In genomic region chrX:23435575-23435974, GRCh38 we compare ENCODE assay signal across 19 cellular contexts.
DNase-seq lines count a peak whose midpoint lies in the region; ATAC-seq lines count a peak whose summit lies in the region.
"Had no signal": no experiment of that assay in that cellular context is flagged by ENCODE, and none has a peak within 500 bp of the region (broad histone marks: within the 10 kb centered on the region; RNA-seq: fewer than 3 reads in every experiment).

No MANE protein-coding gene starts in this region.

- H3K27me3 ChIP-seq in HUES6 (ENCODE audit: control insufficient read depth, insufficient read depth, low read length) (no peaks in the 10 kb centered on the region), mesendoderm (ENCODE audit: insufficient read depth, low read length, poor library complexity) (no peaks in the 10 kb centered on the region)
- H3K27me3 ChIP-seq: upper lobe of left lung had no signal

- H4K5ac ChIP-seq in mesendoderm (ENCODE audit: low read length) = no peak overlapping the region

- no peak overlapping the region for H3K4me2 ChIP-seq in mesendoderm (ENCODE audit: low read length)

- H3K79me2 ChIP-seq in mesendoderm (ENCODE audit: control insufficient read depth, insufficient read depth, low read length) = no peaks in the 10 kb centered on the region

- H2BK15ac ChIP-seq in mesendoderm (replicated peaks; ENCODE audit: low read depth) = peak overlapping the region; percentile 19

- DNase-seq in DMS 273 (lab: John Stamatoyannopoulos, UW; ENCODE audit: unreplicated experiment) (peak; percentile 22), DMS 273 treated with DMSO at 0.1 percent for 48 hours (lab: John Stamatoyannopoulos, UW) (no peak), cerebellar cortex (ENCODE audit: low spot score) (peak; percentile 56), mesendoderm (no peak), ureter (ENCODE audit: low spot score) (no peak)
- DNase-seq: CD8-positive, alpha-beta memory T cell; HFFc6; IMR-90; NCI-H1105; NCI-H2029 treated with DMSO at 0.1 percent for 48 hours; psoas muscle; upper lobe of left lung had no signal

- no peak overlapping the region for H3K9ac ChIP-seq in HUES6 (ENCODE audit: low read length)
- no peak overlapping the region for H3K9ac ChIP-seq in mesendoderm (ENCODE audit: low read length)

- no peak overlapping the region for H3K23ac ChIP-seq in mesendoderm (ENCODE audit: low read length)

- no peak overlapping the region for H4K8ac ChIP-seq in mesendoderm (ENCODE audit: low read depth, low read length)

- H3K4me1 ChIP-seq in HUES6 (ENCODE audit: control insufficient read depth, insufficient read depth, low read length) (peaks cover 31% of the 10 kb centered on the region), mesendoderm (ENCODE audit: control insufficient read depth, low read depth, low read length) (peaks cover 2% of the 10 kb centered on the region)
- H3K4me1 ChIP-seq: psoas muscle, upper lobe of left lung had no signal

- H2AK5ac ChIP-seq in mesendoderm (ENCODE audit: low read length) = no peak overlapping the region

- H3K79me1 ChIP-seq in mesendoderm (ENCODE audit: low read length) = no peaks in the 10 kb centered on the region

- peak overlapping the region; percentile 75 for H3K18ac ChIP-seq in mesendoderm (ENCODE audit: low read length)

- H3K4ac ChIP-seq in mesendoderm (ENCODE audit: low read depth, low read length) = no peak overlapping the region

- H3K4me3 ChIP-seq in HUES6 (ENCODE audit: low read depth, low read length) (no peak overlapping the region), mesendoderm (ENCODE audit: low read length) (no peak overlapping the region)
- H3K4me3 ChIP-seq: psoas muscle, upper lobe of left lung had no signal

- H3K27ac ChIP-seq in HUES6 (ENCODE audit: low read depth, low read length) = peak overlapping the region; percentile 79; the same call in 1 of the 2 replicates
- H3K27ac ChIP-seq in mesendoderm (ENCODE audit: low read depth, low read length) = no peak overlapping the region
- H3K27ac ChIP-seq: 22Rv1, psoas muscle, RWPE1, upper lobe of left lung, VCaP had no signal

- ATAC-seq in GM19328 (IDR thresholded peaks at IDR 0.05; ENCODE audit: unreplicated experiment) (no peak), GM19023 (IDR thresholded peaks at IDR 0.05; ENCODE audit: unreplicated experiment) (no peak)
- ATAC-seq: SK-N-SH treated with all-trans-retinoic acid at 6 μM for 48 hours had no signal

- no peak overlapping the region for H2BK5ac ChIP-seq in mesendoderm (ENCODE audit: low read length)

- H3K36me3 ChIP-seq in HUES6 (ENCODE audit: control insufficient read depth, insufficient read depth, low read length) (no peaks in the 10 kb centered on the region), mesendoderm (ENCODE audit: control insufficient read depth, insufficient read depth, low read length) (no peaks in the 10 kb centered on the region)
- H3K36me3 ChIP-seq: upper lobe of left lung had no signal

- H3K9me3 ChIP-seq in HUES6 (ENCODE audit: control insufficient read depth, insufficient read depth, low read depth, low read length) = 0 out of 2 replicates have a peak, but pooled peaks cover 3% of the 10 kb centered on the region
- H3K9me3 ChIP-seq: psoas muscle, upper lobe of left lung had no signal

- no peak overlapping the region for H3K56ac ChIP-seq in mesendoderm (ENCODE audit: low read length)

- peak overlapping the region; percentile 51 for H2BK120ac ChIP-seq in mesendoderm (ENCODE audit: low read depth, low read length)

- WGBS in mesendoderm (ENCODE audit: extremely low coverage, insufficient coverage, low lambda C conversion rate) = no CpG with 5 or more reads among the region's 2 CpGs

Comparison
In these comparisons a context has a peak if more than half of its experiments do, and no peak if none do; other contexts are left out.
1. DNase-seq: peak in DMS 273 (single experiment) and cerebellar cortex (single experiment); none in DMS 273 treated with DMSO at 0.1 percent for 48 hours (single experiment), mesendoderm (single experiment) and ureter (single experiment).